Comparison of ENCODE assay signal across 8 cellular contexts in genomic region chr9:95726756-95727155, GRCh38.
DNase-seq lines count a peak whose midpoint lies in the region; ATAC-seq, FAIRE-seq and TF ChIP-seq lines count a peak whose summit lies in the region.

No MANE protein-coding gene starts in this region.

- RAD21 ChIA-PET in GM12878 (lab: Charles Lee; ENCODE audit: unreplicated experiment) = interaction anchor here (0.7 to 1.8 kb wide), 2 partner anchors 482 to 491 kb away, joined by 5 to 15 read pairs; no protein-coding TSS in a partner anchor

- peak; percentile 78 for FAIRE-seq in GM12878 (lab: Jason Lieb, UNC)

- H3K27ac ChIP-seq in GM12878 (ENCODE audit: control insufficient read depth, insufficient read depth) (no peak overlapping the region), upper lobe of left lung (no peak overlapping the region)

- in situ Hi-C loops in GM12878 (cut with MboI) = no loop called here

- peak; percentile 54 for TF ChIP-seq RAD21 in GM12878 (IDR thresholded peaks at IDR 0.05; ENCODE audit: insufficient read depth, low read depth, low read length)

- TF ChIP-seq EP300 in GM12878 (IDR thresholded peaks at IDR 0.05; ENCODE audit: borderline replicate concordance in 1 of 2, control insufficient read depth in 1 of 2, low read depth in 2 of 2, low read length in 2 of 2) (no peak), upper lobe of left lung (IDR thresholded peaks at IDR 0.05) (no peak)

- no peak overlapping the region for H3K4me3 ChIP-seq in GM12878
- H3K4me3 ChIP-seq in upper lobe of left lung = no peak overlapping the region

- intact Hi-C loops in GM12878 (cut with micrococcal nuclease; ENCODE audit: unreplicated experiment) = loop anchor here (5.0 kb wide), 1 partner anchor 491 kb away; no protein-coding TSS in a partner anchor

- CTCF ChIA-PET in GM12878 (lab: Yijun Ruan, JAX) = interaction anchor here (0.7 to 1.7 kb wide), 10 partner anchors 9 to 491 kb away, joined by 3 to 6 read pairs (median 3); no protein-coding TSS in a partner anchor

- TF ChIP-seq CTCF in GM12878 (IDR thresholded peaks at IDR 0.05 in 2 of 3, conservative IDR thresholded peaks at IDR 0.05 in 1 of 3; ENCODE audit: control insufficient read depth in 2 of 3, extremely low read depth in 1 of 3, insufficient read depth in 1 of 3, low read depth in 3 of 3, low read length in 3 of 3) (peak; percentile 44 to 58 (median 50); a peak in 5 of 6 replicates), upper lobe of left lung (IDR thresholded peaks at IDR 0.05) (peak; percentile 44 to 59 (median 55))

- SMC1A ChIA-PET in GM12878 (lab: Charles Lee; ENCODE audit: uncharacterized antibody, unreplicated experiment) = interaction anchor here (0.9 to 1.5 kb wide), 3 partner anchors 150 to 491 kb away, joined by 3 to 6 read pairs (median 3); no protein-coding TSS in a partner anchor

- H3K4me1 ChIP-seq in GM12878 (ENCODE audit: control insufficient read depth, insufficient read depth, low read length) (peaks cover 13% of the 10 kb centered on the region), upper lobe of left lung (no peaks in the 10 kb centered on the region)

- H3K4me2 ChIP-seq in GM12878 (ENCODE audit: control insufficient read depth, insufficient read depth) = no peak overlapping the region

- H3K27me3 ChIP-seq in GM12878 (replicated peaks in 1 of 2; ENCODE audit: control insufficient read depth in 2 of 2, insufficient read depth in 2 of 2, low read length in 1 of 2) (no peaks in the 10 kb centered on the region), upper lobe of left lung (no peaks in the 10 kb centered on the region)

- TF ChIP-seq POLR2A in GM12878 (IDR thresholded peaks at IDR 0.05; ENCODE audit: low read depth, low read length) (no peak), upper lobe of left lung (IDR thresholded peaks at IDR 0.05) (no peak)

- BruUV-seq in GM12878 (replicated peaks; lab: Mats Ljungman, UMichigan) = no TSS peak

- H3K79me2 ChIP-seq in GM12878 (ENCODE audit: control insufficient read depth, insufficient read depth, low read length) = no peaks in the 10 kb centered on the region

- H2AFZ ChIP-seq in GM12878 (ENCODE audit: control insufficient read depth, low read depth, low read length) = no peak overlapping the region

- ATAC-seq in GM12878 (peak; percentile 50; the same call in 2 of the 3 replicates), upper lobe of left lung (ENCODE audit: low FRiP score in 2 of 2) (peak in 1 of 2 donors; percentile 75), GM18873 (IDR thresholded peaks at IDR 0.05; ENCODE audit: low FRiP score, unreplicated experiment) (no peak)

- H3K9me3 ChIP-seq in GM12878 (replicated peaks; ENCODE audit: control insufficient read depth, insufficient read depth, low read length) (peaks cover 7% of the 10 kb centered on the region; the same call in 1 of the 3 replicates), upper lobe of left lung (no peaks in the 10 kb centered on the region)

- DNase-seq in NCI-H510A treated with DMSO at 0.1 percent for 48 hours (lab: John Stamatoyannopoulos, UW) (peak; percentile 23), NCI-H510A (lab: John Stamatoyannopoulos, UW) (no peak), NCI-H1694 treated with DMSO at 0.1 percent for 48 hours (lab: John Stamatoyannopoulos, UW) (peak; percentile 13), GM12878 (ENCODE audit: low read depth, low spot score) (no peak), inferior parietal cortex (ENCODE audit: extremely low spot score) (peak; percentile 73), upper lobe of left lung (no peak), DMS114 treated with DMSO at 0.1 percent for 48 hours (lab: John Stamatoyannopoulos, UW; ENCODE audit: unreplicated experiment) (no peak)

- POLR2A ChIA-PET in GM12878 (lab: Charles Lee) = no interaction called here

- H4K20me1 ChIP-seq in GM12878 (ENCODE audit: control insufficient read depth, insufficient read depth) = no peaks in the 10 kb centered on the region

- WGBS in GM12878 (ENCODE audit: insufficient coverage, insufficient replicate concordance, low lambda C conversion rate, missing lambda C conversion rate) = 7% methylated on average over 2 of the region's 2 CpGs
- WGBS in upper lobe of left lung, 2 donors = 56 to 62% methylated on average over 2 of the region's 2 CpGs

- H3K36me3 ChIP-seq in GM12878 (ENCODE audit: control insufficient read depth in 2 of 2, insufficient read depth in 2 of 2, low read length in 1 of 2) (no peaks in the 10 kb centered on the region), upper lobe of left lung (no peaks in the 10 kb centered on the region)

- no peak overlapping the region for H3K9ac ChIP-seq in GM12878 (ENCODE audit: control insufficient read depth, insufficient read depth, low read length)

TF ChIP-seq in GM12878, 131 proteins besides CTCF, POLR2A, EP300 and RAD21:
- TF ChIP-seq NFYA (IDR thresholded peaks at IDR 0.05; ENCODE audit: borderline replicate concordance, low read depth, low read length) (no peak), SMC3 (IDR thresholded peaks at IDR 0.05; ENCODE audit: borderline replicate concordance, low read length) (peak; percentile 66; the same call in 1 of the 2 replicates)

Comparison
In these comparisons a context has a peak if more than half of its experiments do, and no peak if none do; other contexts are left out.
1. DNase-seq: peak in NCI-H510A treated with DMSO at 0.1 percent for 48 hours (single experiment), NCI-H1694 treated with DMSO at 0.1 percent for 48 hours (single experiment) and inferior parietal cortex (single experiment); none in NCI-H510A (single experiment), GM12878 (single experiment), upper lobe of left lung (0 of 2) and DMS114 treated with DMSO at 0.1 percent for 48 hours (single experiment).